8 cellular contexts compared by ENCODE assay signal in the genomic region with DNA sequence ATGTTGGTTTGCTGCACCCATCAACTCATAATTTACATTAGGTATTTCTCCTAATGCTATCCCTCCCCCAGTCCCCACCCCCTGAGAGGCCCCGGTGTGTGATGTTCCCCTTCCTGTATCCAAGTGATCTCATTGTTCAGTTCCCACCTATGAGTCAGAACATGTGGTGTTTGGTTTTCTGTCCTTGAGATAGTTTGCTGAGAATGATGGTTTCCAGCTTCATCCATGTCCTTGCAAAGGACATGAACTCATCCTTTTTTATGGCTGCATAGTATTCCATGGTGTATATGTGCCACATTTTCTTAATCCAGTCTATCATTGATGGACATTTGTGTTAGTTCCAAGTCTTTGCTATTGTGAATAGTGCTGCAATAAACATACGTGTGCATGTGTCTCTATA. TPM values are rescaled to one million over a fixed set of nuclear protein-coding genes. Genes with fewer than 3 reads are reported as not detected.
A peak's percentile ranks its signal among the peaks of the same experiment; 100 is the strongest.
DNase-seq lines count a peak whose midpoint lies in the region; TF ChIP-seq lines count a peak whose summit lies in the region.
"Not testable (repeated sequence)": the region's sequence is repeated elsewhere in the genome, so short reads cannot be mapped to it uniquely, and the experiment has no call there.

No MANE protein-coding gene starts in this region.

- H4K20me1 ChIP-seq in BLaER1 treated with 17β-estradiol and CSF1 and Interleukin-3, amounts not matched to agents 10 nM and 100 nM: not testable (repeated sequence)

- peaks cover 28 to 98% (median 95%) of the 10 kb centered on the region in 10 experiments for H3K4me1 ChIP-seq in BLaER1 treated with 17β-estradiol and CSF1 and Interleukin-3, amounts not matched to agents 10 nM and 100 nM
- H3K4me1 ChIP-seq in Peyer's patch: not testable (repeated sequence)

- peak overlapping the region; percentile 68 for H3K27ac Mint-ChIP-seq in activated T-helper 2 cell treated with anti-CD3 and anti-CD28 coated beads, Interferon-gamma antibody, Interleukin-2, Interleukin-4, amounts not matched to agents 10 μg/mL and 5 μg/mL and 100 μg/mL, durations not matched to agents 14 hours and 24 hours and 36 hours

- not testable (repeated sequence) for H3K4me3 ChIP-seq in BLaER1 treated with 17β-estradiol and CSF1 and Interleukin-3, amounts not matched to agents 10 nM and 100 nM; Peyer's patch; astrocyte of the spinal cord (ENCODE audit: low read depth, low read length)

- in situ Hi-C loops in astrocyte of the spinal cord (cut with HindIII; ENCODE audit: low sequenced_read_pairs): not testable (repeated sequence)

- peak overlapping the region in 6 of 11 experiments; percentile 82 to 95 (median 88); a peak in 9 of 22 replicates for H3K27ac ChIP-seq in BLaER1 treated with 17β-estradiol and CSF1 and Interleukin-3, amounts not matched to agents 10 nM and 100 nM
- peak overlapping the region in 3 of 4 donors; percentile 21 to 50 (median 26) for H3K27ac ChIP-seq in Peyer's patch

- H3K9ac ChIP-seq in BLaER1 treated with 17β-estradiol and CSF1 and Interleukin-3, amounts not matched to agents 10 nM and 100 nM: not testable (repeated sequence)

- not testable (repeated sequence) for TF ChIP-seq POLR2A in Peyer's patch (IDR thresholded peaks at IDR 0.05)

- peak; percentile 36 for DNase-seq in HCEC 1CT
- DNase-seq in Peyer's patch; activated T-helper 2 cell treated with anti-CD3 and anti-CD28 coated beads, Interferon-gamma antibody, Interleukin-2, Interleukin-4, amounts not matched to agents 10 μg/mL and 5 μg/mL and 100 μg/mL, durations not matched to agents 14 hours and 24 hours and 36 hours (ENCODE audit: low spot score): not testable (repeated sequence)
- peak; percentile 54 for DNase-seq in activated CD4-positive, alpha-beta T cell treated with anti-CD3 and anti-CD28 coated beads for 48 hours
- DNase-seq in astrocyte of the spinal cord (ENCODE audit: low read depth, low spot score): peak; percentile 12
- peak; percentile 42 for DNase-seq in glomerular visceral epithelial cell (ENCODE audit: extremely low spot score)
- peak; percentile 48 for DNase-seq in stimulated activated CD4-positive, alpha-beta T cell treated with anti-CD3 and anti-CD28 coated beads, Interleukin-1b, Interleukin-23, amount 100 ng/mL, for 48 hours

- H3K36me3 ChIP-seq in BLaER1 treated with 17β-estradiol and CSF1 and Interleukin-3, amounts not matched to agents 10 nM and 100 nM: peaks cover 0 to 47% (median 0%) of the 10 kb centered on the region in 11 experiments; a peak in 6 of 22 replicates
- H3K36me3 ChIP-seq in Peyer's patch: not testable (repeated sequence)

- H3K9me3 Mint-ChIP-seq in activated T-helper 2 cell treated with anti-CD3 and anti-CD28 coated beads, Interferon-gamma antibody, Interleukin-2, Interleukin-4, amounts not matched to agents 10 μg/mL and 5 μg/mL and 100 μg/mL, durations not matched to agents 14 hours and 24 hours and 36 hours: not testable (repeated sequence)

- TF ChIP-seq CTCF in Peyer's patch (IDR thresholded peaks at IDR 0.05); astrocyte of the spinal cord (IDR thresholded peaks at IDR 0.05; ENCODE audit: low read depth, low read length): not testable (repeated sequence)

- H3K27me3 ChIP-seq in BLaER1 treated with 17β-estradiol and CSF1 and Interleukin-3, amounts not matched to agents 10 nM and 100 nM; Peyer's patch: not testable (repeated sequence)

- not testable (repeated sequence) for H3K9me3 ChIP-seq in BLaER1 treated with 17β-estradiol and CSF1 and Interleukin-3, amounts not matched to agents 10 nM and 100 nM (replicated peaks in 1 of 11); Peyer's patch

- peak overlapping the region in 5 of 11 experiments; percentile 72 to 95 (median 87); a peak in 6 of 22 replicates for H3K4me2 ChIP-seq in BLaER1 treated with 17β-estradiol and CSF1 and Interleukin-3, amounts not matched to agents 10 nM and 100 nM

- intact Hi-C loops in activated T-helper 2 cell treated with anti-CD3 and anti-CD28 coated beads, Interferon-gamma antibody, Interleukin-2, Interleukin-4, amounts not matched to agents 10 μg/mL and 5 μg/mL and 100 μg/mL, durations not matched to agents 14 hours and 24 hours and 36 hours (cut with micrococcal nuclease): loop anchor here (1.0 to 5.0 kb wide), 2 partner anchors 37 to 43 kb away; partner anchors contain the start of genes PIGB and PIGBOS1

- H3K36me3 Mint-ChIP-seq in activated T-helper 2 cell treated with anti-CD3 and anti-CD28 coated beads, Interferon-gamma antibody, Interleukin-2, Interleukin-4, amounts not matched to agents 10 μg/mL and 5 μg/mL and 100 μg/mL, durations not matched to agents 14 hours and 24 hours and 36 hours (ENCODE audit: low read depth): peaks cover 60% of the 10 kb centered on the region

- H3K27me3 Mint-ChIP-seq in activated T-helper 2 cell treated with anti-CD3 and anti-CD28 coated beads, Interferon-gamma antibody, Interleukin-2, Interleukin-4, amounts not matched to agents 10 μg/mL and 5 μg/mL and 100 μg/mL, durations not matched to agents 14 hours and 24 hours and 36 hours (ENCODE audit: low read depth): not testable (repeated sequence)

- not testable (repeated sequence) for H3K4me3 Mint-ChIP-seq in activated T-helper 2 cell treated with anti-CD3 and anti-CD28 coated beads, Interferon-gamma antibody, Interleukin-2, Interleukin-4, amounts not matched to agents 10 μg/mL and 5 μg/mL and 100 μg/mL, durations not matched to agents 14 hours and 24 hours and 36 hours (ENCODE audit: low read depth)

- peaks cover 89% of the 10 kb centered on the region for H3K4me1 Mint-ChIP-seq in activated T-helper 2 cell treated with anti-CD3 and anti-CD28 coated beads, Interferon-gamma antibody, Interleukin-2, Interleukin-4, amounts not matched to agents 10 μg/mL and 5 μg/mL and 100 μg/mL, durations not matched to agents 14 hours and 24 hours and 36 hours (ENCODE audit: low read depth)

RNA-seq across cellular contexts. Expression of gene RAB27A, which starts 9.0 kb away (rescaled TPM):
- total RNA-seq in Peyer's patch: 10 to 100 TPM in 3 of 4 donors, 1 to 10 TPM in 1; 8.3 to 30.8 (median 18.2) TPM
- 72.3 and 74.4 TPM in 2 replicates for total RNA-seq in activated T-helper 2 cell treated with anti-CD3 and anti-CD28 coated beads, Interferon-gamma antibody, Interleukin-2, Interleukin-4, amounts not matched to agents 10 μg/mL and 5 μg/mL and 100 μg/mL, durations not matched to agents 14 hours and 24 hours and 36 hours

RNA-seq across cellular contexts. Expression of gene PIGBOS1, which starts 38.3 kb away (rescaled TPM):
- total RNA-seq in Peyer's patch: 10 to 100 TPM in 1 of 4 donors, 1 to 10 TPM in 3; 4.2 to 12.0 (median 7.1) TPM
- total RNA-seq in activated T-helper 2 cell treated with anti-CD3 and anti-CD28 coated beads, Interferon-gamma antibody, Interleukin-2, Interleukin-4, amounts not matched to agents 10 μg/mL and 5 μg/mL and 100 μg/mL, durations not matched to agents 14 hours and 24 hours and 36 hours: 9.5 and 12.3 TPM in 2 replicates

RNA-seq across cellular contexts. Expression of gene PIGB, which starts 38.4 kb away (rescaled TPM):
- 10 to 100 TPM in 3 of 4 donors, 1 to 10 TPM in 1; 3.2 to 34.7 (median 15.4) TPM for total RNA-seq in Peyer's patch
- 19.7 and 21.0 TPM in 2 replicates for total RNA-seq in activated T-helper 2 cell treated with anti-CD3 and anti-CD28 coated beads, Interferon-gamma antibody, Interleukin-2, Interleukin-4, amounts not matched to agents 10 μg/mL and 5 μg/mL and 100 μg/mL, durations not matched to agents 14 hours and 24 hours and 36 hours
